In the genomic region with DNA sequence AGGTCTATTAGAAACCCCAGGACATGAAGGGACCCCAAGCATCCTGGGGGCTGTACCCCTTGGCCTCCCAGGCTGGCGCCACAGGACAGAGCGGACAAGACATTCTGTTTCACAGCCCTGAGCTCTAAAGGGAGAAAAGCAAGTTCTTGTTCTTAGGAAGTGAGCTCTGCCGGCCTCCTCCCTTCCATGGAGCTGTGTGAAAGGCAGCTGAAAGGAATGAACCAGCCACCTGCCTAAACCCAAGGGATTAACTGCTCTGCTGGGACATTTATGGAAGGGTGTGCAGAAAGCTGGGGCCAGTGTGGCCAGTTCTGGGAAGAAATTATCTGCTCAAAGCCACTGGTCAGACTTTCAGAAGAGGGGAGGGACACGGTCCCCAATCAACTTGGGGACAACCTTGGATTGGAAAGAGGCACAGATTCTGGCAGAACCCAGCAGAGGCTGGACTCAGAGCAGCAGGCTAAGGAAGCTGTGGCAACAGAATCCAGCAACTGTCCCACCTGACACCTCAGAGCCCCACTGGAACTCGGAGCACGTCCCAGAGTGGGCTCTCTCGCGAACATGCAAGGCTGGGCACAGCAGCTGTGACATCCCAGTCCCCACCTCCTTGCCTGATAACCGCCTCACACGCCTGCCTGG, we compare ENCODE assay signal across 8 cellular contexts. TPM values are rescaled to one million over a fixed set of nuclear protein-coding genes. Genes with fewer than 3 reads are reported as not detected.
DNase-seq lines count a peak whose midpoint lies in the region; ATAC-seq, FAIRE-seq and TF ChIP-seq lines count a peak whose summit lies in the region.

No MANE protein-coding gene starts in this region.

- peak overlapping the region; percentile 84 for H3K9ac ChIP-seq in GM12878 (ENCODE audit: control insufficient read depth, insufficient read depth, low read length)

- TF ChIP-seq CTCF in CD14-positive monocyte (IDR thresholded peaks at IDR 0.05) (no peak), GM12878 (IDR thresholded peaks at IDR 0.05 in 2 of 3, conservative IDR thresholded peaks at IDR 0.05 in 1 of 3; ENCODE audit: control insufficient read depth in 2 of 3, extremely low read depth in 1 of 3, insufficient read depth in 1 of 3, low read depth in 3 of 3, low read length in 3 of 3) (no peak), lower leg skin (IDR thresholded peaks at IDR 0.05) (no peak), tibial nerve (IDR thresholded peaks at IDR 0.05) (no peak)

- H3K36me3 ChIP-seq in GM12878 (ENCODE audit: control insufficient read depth in 2 of 2, insufficient read depth in 2 of 2, low read length in 1 of 2) (peaks cover 2 to 10% of the 10 kb centered on the region in 2 experiments; a peak in 3 of 4 replicates), tibial nerve (peaks cover 0 to 44% (median 24%) of the 10 kb centered on the region in 3 donors)

- H3K4me1 ChIP-seq in GM12878 (ENCODE audit: control insufficient read depth, insufficient read depth, low read length) (peaks cover 13% of the 10 kb centered on the region), tibial nerve (peaks cover 0 to 73% (median 66%) of the 10 kb centered on the region in 4 donors)

- peak overlapping the region; percentile 100 for H3K4me2 ChIP-seq in GM12878 (ENCODE audit: control insufficient read depth, insufficient read depth)

- H3K36me3 Mint-ChIP-seq in CD14-positive monocyte: peaks cover 26 to 41% of the 10 kb centered on the region in 2 donors

- intact Hi-C loops in CD14-positive monocyte (cut with micrococcal nuclease) (loop anchor here in 1 of 2 donors (2.0 to 10.0 kb wide), 2 partner anchors 20 to 184 kb away; a partner anchor contains a TSS), GM12878 (cut with micrococcal nuclease; ENCODE audit: unreplicated experiment) (no loop called here), lower leg skin (cut with DNase I; ENCODE audit: low total_unique reads) (no loop called here)

- H3K27me3 ChIP-seq in GM12878 (replicated peaks in 1 of 2; ENCODE audit: control insufficient read depth in 2 of 2, insufficient read depth in 2 of 2, low read length in 1 of 2) (no peaks in the 10 kb centered on the region), tibial nerve (no peaks in the 10 kb centered on the region)

- TSS peak; percentile 54 for BruUV-seq in GM12878 (replicated peaks; lab: Mats Ljungman, UMichigan)

- no peak for FAIRE-seq in GM12878 (lab: Jason Lieb, UNC)

- in situ Hi-C loops in GM12878 (cut with MboI): no loop called here

- H3K9me3 ChIP-seq in GM12878 (replicated peaks; ENCODE audit: control insufficient read depth, insufficient read depth, low read length) (no peaks in the 10 kb centered on the region), tibial nerve (no peaks in the 10 kb centered on the region)

- H3K79me2 ChIP-seq in GM12878 (ENCODE audit: control insufficient read depth, insufficient read depth, low read length): peaks cover 36% of the 10 kb centered on the region

- TF ChIP-seq POLR2A in GM12878 (IDR thresholded peaks at IDR 0.05; ENCODE audit: low read depth, low read length) (no peak), lower leg skin (IDR thresholded peaks at IDR 0.05) (no peak), tibial nerve (IDR thresholded peaks at IDR 0.05) (no peak)

- H4K20me1 ChIP-seq in GM12878 (ENCODE audit: control insufficient read depth, insufficient read depth): no peaks in the 10 kb centered on the region

- RAD21 ChIA-PET in GM12878 (lab: Charles Lee; ENCODE audit: unreplicated experiment): interaction anchor here (0.8 to 3.9 kb wide), 4 partner anchors 20 to 46 kb away, joined by 3 to 38 read pairs (median 3); a partner anchor contains a TSS

- H3K27me3 Mint-ChIP-seq in CD14-positive monocyte (ENCODE audit: low read depth in 3 of 3): no peaks in the 10 kb centered on the region

- peaks cover 0 to 2% (median 0%) of the 10 kb centered on the region in 7 donors for H3K9me3 Mint-ChIP-seq in CD14-positive monocyte

- H3K27ac ChIP-seq in GM12878 (ENCODE audit: control insufficient read depth, insufficient read depth): peak overlapping the region; percentile 73
- H3K27ac ChIP-seq in tibial nerve: peak overlapping the region; percentile 95 to 100 (median 98)

- H3K4me3 Mint-ChIP-seq in CD14-positive monocyte: peak overlapping the region; percentile 89 to 95

- DNase-seq in CD14-positive monocyte (ENCODE audit: low spot score) (no peak), GM12878 (ENCODE audit: low read depth, low spot score) (no peak), lower leg skin (ENCODE audit: low spot score in 2 of 2) (no peak), tibial nerve (ENCODE audit: low spot score in 2 of 2) (no peak), SW 1271 (lab: John Stamatoyannopoulos, UW) (no peak), UCSD-AML1 (lab: John Stamatoyannopoulos, UW; ENCODE audit: unreplicated experiment) (no peak), SW480 (ENCODE audit: low spot score) (no peak)

- 20% methylated on average over 10 of the region's 10 CpGs for whole genome bisulfite sequencing in GM12878 (ENCODE audit: insufficient coverage, insufficient replicate concordance, low lambda C conversion rate, missing lambda C conversion rate)
- 7 to 8% methylated on average over 10 of the region's 10 CpGs for WGBS in lower leg skin, 2 donors
- 10 to 24% methylated on average over 8 to 10 of the region's 10 CpGs for WGBS in tibial nerve, 2 donors

- H3K27ac Mint-ChIP-seq in CD14-positive monocyte: peak overlapping the region; percentile 92 to 98 (median 96)

- TF ChIP-seq RAD21 in GM12878 (IDR thresholded peaks at IDR 0.05; ENCODE audit: insufficient read depth, low read depth, low read length): no peak

- CTCF ChIA-PET in GM12878 (lab: Yijun Ruan, JAX): interaction anchor here (0.8 to 5.4 kb wide), 5 partner anchors 12 to 110 kb away, joined by 3 to 39 read pairs (median 4); a partner anchor contains a TSS

- TF ChIP-seq EP300 in GM12878 (IDR thresholded peaks at IDR 0.05; ENCODE audit: borderline replicate concordance in 1 of 2, control insufficient read depth in 1 of 2, low read depth in 2 of 2, low read length in 2 of 2): no peak
- no peak for TF ChIP-seq EP300 in tibial nerve (IDR thresholded peaks at IDR 0.05)

- SMC1A ChIA-PET in GM12878 (lab: Charles Lee; ENCODE audit: uncharacterized antibody, unreplicated experiment): interaction anchor here (0.7 to 2.1 kb wide), 9 partner anchors 9 to 48 kb away, joined by 3 to 16 read pairs (median 3); a partner anchor contains a TSS

- ATAC-seq in HG03432 (IDR thresholded peaks at IDR 0.05; ENCODE audit: unreplicated experiment) (peak; percentile 2), GM12878 (peak; percentile 10)

- H3K4me1 Mint-ChIP-seq in CD14-positive monocyte: peaks cover 43% of the 10 kb centered on the region

- H3K4me3 ChIP-seq in GM12878 (peak overlapping the region; percentile 94), lower leg skin (ENCODE audit: low read depth, poor library complexity, severe bottlenecking) (peak overlapping the region; percentile 97), tibial nerve (peak overlapping the region; percentile 83 to 97 (median 95))

- POLR2A ChIA-PET in GM12878 (lab: Charles Lee): interaction anchor here (0.9 to 4.0 kb wide), 5 partner anchors 12 to 47 kb away, joined by 3 to 22 read pairs (median 3); a partner anchor contains a TSS

- H2AFZ ChIP-seq in GM12878 (ENCODE audit: control insufficient read depth, low read depth, low read length): peak overlapping the region; percentile 70

RNA-seq across cellular contexts. Expression of a gene that starts 2.1 kb away (rescaled TPM):
- polyA plus RNA-seq in CD14-positive monocyte (1 to 10 TPM; 5.9 to 7.3 TPM), GM12878 (2011; rRNA removed) (1.9 and 2.5 TPM in 2 replicates), GM12878 (2014; fragmentation: Illumina TruSeq; extraction: Trizol) (1.5 and 4.2 TPM in 2 replicates), GM12878 (2014; fragmentation: Nextera tagmentation; extraction: Ambion mirVana) (1 to 10 TPM in 1 of 2 experiments, under 1 TPM in 1; 0.76 to 1.2 TPM), GM12878 (2014; rRNA removed) (6.3 and 7.3 TPM in 2 replicates), GM12878 (2016; fragmentation: Nextera tagmentation; extraction: Ambion mirVana) (1 to 10 TPM; 7.7 to 9.2 TPM)
- total RNA-seq in GM12878 (2013; cell fraction: nucleolus; rRNA removed): 16.3 and 18.5 TPM in 2 replicates
- total RNA-seq in GM12878 (2014; rRNA removed) (7.9 and 10.1 TPM in 2 replicates), GM12878 (2014; rRNA removed; fragmentation: Illumina TruSeq; extraction: Trizol) (3.5 and 3.9 TPM in 2 replicates), GM12878 (2021) (11.0 and 12.2 TPM in 2 replicates), lower leg skin (100 to 1,000 TPM in 3 of 4 donors, 10 to 100 TPM in 1; 89.6 to 147 (median 130) TPM), tibial nerve (10 to 100 TPM; 59.4 to 79.2 (median 72.5) TPM)
- 4.6 TPM for polyA plus RNA-seq in GM12878 (2011; ENCODE audit: low read depth)
- 4.4 and 4.5 TPM in 2 replicates for polyA plus RNA-seq in GM12878 (2011; cell fraction: cytosol; rRNA removed)
- 9.7 and 11.7 TPM in 2 replicates for polyA plus RNA-seq in GM12878 (2011; cell fraction: nucleus; rRNA removed)
- 10.8 and 15.1 TPM in 2 replicates for polyA plus RNA-seq in GM12878 (2012)
- 6.1 and 12.7 TPM in 2 replicates for polyA minus RNA-seq in GM12878 (2011; rRNA and poly(A)+ RNA removed)
- polyA minus RNA-seq in GM12878 (2011; cell fraction: cytosol; rRNA and poly(A)+ RNA removed): 5.2 and 9.1 TPM in 2 replicates
- polyA minus RNA-seq in GM12878 (2011; cell fraction: nucleus; rRNA and poly(A)+ RNA removed): 5.9 and 8.9 TPM in 2 replicates

RNA-seq across cellular contexts. Expression of a gene that starts 13.0 kb away (rescaled TPM):
- 1 to 10 TPM; 1.0 to 1.7 TPM for polyA plus RNA-seq in CD14-positive monocyte
- total RNA-seq in GM12878 (2013; cell fraction: nucleolus; rRNA removed): 8.1 and 8.4 TPM in 2 replicates
- total RNA-seq in GM12878 (2014; rRNA removed): 5.1 and 5.7 TPM in 2 replicates
- total RNA-seq in GM12878 (2014; rRNA removed; fragmentation: Illumina TruSeq; extraction: Trizol): 4.4 and 4.6 TPM in 2 replicates
- 15.4 and 15.6 TPM in 2 replicates for total RNA-seq in GM12878 (2021)
- 9.0 TPM for polyA plus RNA-seq in GM12878 (2011; ENCODE audit: low read depth)
- 4.9 and 5.1 TPM in 2 replicates for polyA plus RNA-seq in GM12878 (2011; rRNA removed)
- 4.1 and 5.2 TPM in 2 replicates for polyA plus RNA-seq in GM12878 (2011; cell fraction: cytosol; rRNA removed)
- 13.9 and 15.6 TPM in 2 replicates for polyA plus RNA-seq in GM12878 (2011; cell fraction: nucleus; rRNA removed)
- polyA plus RNA-seq in GM12878 (2012): 14.2 and 16.0 TPM in 2 replicates
- polyA plus RNA-seq in GM12878 (2014; fragmentation: Illumina TruSeq; extraction: Trizol): 6.1 and 8.2 TPM in 2 replicates
- polyA plus RNA-seq in GM12878 (2014; fragmentation: Nextera tagmentation; extraction: Ambion mirVana): 1 to 10 TPM in 1 of 2 experiments, under 1 TPM in 1; 0.87 to 1.9 TPM
- polyA plus RNA-seq in GM12878 (2014; rRNA removed): 6.4 and 8.2 TPM in 2 replicates
- polyA plus RNA-seq in GM12878 (2016; fragmentation: Nextera tagmentation; extraction: Ambion mirVana): 1 to 10 TPM; 4.8 to 5.2 TPM
- polyA minus RNA-seq in GM12878 (2011; rRNA and poly(A)+ RNA removed): 4.2 and 6.0 TPM in 2 replicates
- polyA minus RNA-seq in GM12878 (2011; cell fraction: cytosol; rRNA and poly(A)+ RNA removed): 3.0 and 3.1 TPM in 2 replicates
- 1.7 and 3.3 TPM in 2 replicates for polyA minus RNA-seq in GM12878 (2011; cell fraction: nucleus; rRNA and poly(A)+ RNA removed)
- 10 to 100 TPM; 18.4 to 26.7 (median 21.1) TPM for total RNA-seq in lower leg skin
- 10 to 100 TPM; 12.9 to 17.7 (median 15.7) TPM for total RNA-seq in tibial nerve

RNA-seq across cellular contexts. Expression of a gene that starts 20.7 kb away (rescaled TPM):
- polyA plus RNA-seq in CD14-positive monocyte: 10 to 100 TPM; 13.2 to 23.0 TPM
- 40.4 and 45.4 TPM in 2 replicates for total RNA-seq in GM12878 (2013; cell fraction: nucleolus; rRNA removed)
- 13.6 and 16.3 TPM in 2 replicates for total RNA-seq in GM12878 (2014; rRNA removed)
- total RNA-seq in GM12878 (2014; rRNA removed; fragmentation: Illumina TruSeq; extraction: Trizol): 14.5 and 18.8 TPM in 2 replicates
- total RNA-seq in GM12878 (2021): 23.6 and 27.8 TPM in 2 replicates
- 8.7 TPM for polyA plus RNA-seq in GM12878 (2011; ENCODE audit: low read depth)
- 10.8 and 17.2 TPM in 2 replicates for polyA plus RNA-seq in GM12878 (2011; rRNA removed)
- polyA plus RNA-seq in GM12878 (2011; cell fraction: cytosol; rRNA removed): 19.4 and 33.6 TPM in 2 replicates
- 68.9 and 75.7 TPM in 2 replicates for polyA plus RNA-seq in GM12878 (2011; cell fraction: nucleus; rRNA removed)
- polyA plus RNA-seq in GM12878 (2012): 21.0 and 24.5 TPM in 2 replicates
- polyA plus RNA-seq in GM12878 (2014; fragmentation: Illumina TruSeq; extraction: Trizol): 7.6 and 9.9 TPM in 2 replicates
- 1 to 10 TPM in 1 of 2 experiments, under 1 TPM in 1; 1.00 to 3.3 TPM for polyA plus RNA-seq in GM12878 (2014; fragmentation: Nextera tagmentation; extraction: Ambion mirVana)
- 25.3 and 26.3 TPM in 2 replicates for polyA plus RNA-seq in GM12878 (2014; rRNA removed)
- polyA plus RNA-seq in GM12878 (2016; fragmentation: Nextera tagmentation; extraction: Ambion mirVana): 10 to 100 TPM; 16.3 to 18.7 TPM
- 11.6 and 23.8 TPM in 2 replicates for polyA minus RNA-seq in GM12878 (2011; rRNA and poly(A)+ RNA removed)
- 8.4 and 10.8 TPM in 2 replicates for polyA minus RNA-seq in GM12878 (2011; cell fraction: cytosol; rRNA and poly(A)+ RNA removed)
- polyA minus RNA-seq in GM12878 (2011; cell fraction: nucleus; rRNA and poly(A)+ RNA removed): 20.1 and 31.1 TPM in 2 replicates
- 10 to 100 TPM; 31.6 to 40.4 (median 34.8) TPM for total RNA-seq in lower leg skin
- total RNA-seq in tibial nerve: 10 to 100 TPM; 27.5 to 41.1 (median 33.6) TPM

RNA-seq across cellular contexts. Expression of a gene that starts 24.1 kb away (rescaled TPM):
- polyA plus RNA-seq in CD14-positive monocyte: 10 to 100 TPM; 10.3 to 12.8 TPM
- total RNA-seq in GM12878 (2013; cell fraction: nucleolus; rRNA removed): 27.0 and 29.5 TPM in 2 replicates
- 19.5 and 21.5 TPM in 2 replicates for total RNA-seq in GM12878 (2014; rRNA removed)
- 9.7 TPM in 2 replicates for total RNA-seq in GM12878 (2014; rRNA removed; fragmentation: Illumina TruSeq; extraction: Trizol)
- total RNA-seq in GM12878 (2021): 12.0 TPM in 2 replicates
- polyA plus RNA-seq in GM12878 (2011; ENCODE audit: low read depth): 5.1 TPM
- polyA plus RNA-seq in GM12878 (2011; rRNA removed): 6.6 and 11.8 TPM in 2 replicates
- polyA plus RNA-seq in GM12878 (2011; cell fraction: cytosol; rRNA removed): 14.6 and 21.4 TPM in 2 replicates
- 30.1 and 32.8 TPM in 2 replicates for polyA plus RNA-seq in GM12878 (2011; cell fraction: nucleus; rRNA removed)
- polyA plus RNA-seq in GM12878 (2012): 10.8 and 16.6 TPM in 2 replicates
- polyA plus RNA-seq in GM12878 (2014; fragmentation: Illumina TruSeq; extraction: Trizol): 0.54 and 8.3 TPM in 2 replicates
- polyA plus RNA-seq in GM12878 (2014; fragmentation: Nextera tagmentation; extraction: Ambion mirVana): 1 to 10 TPM; 1.5 to 2.8 TPM
- polyA plus RNA-seq in GM12878 (2014; rRNA removed): 16.3 and 16.5 TPM in 2 replicates
- polyA plus RNA-seq in GM12878 (2016; fragmentation: Nextera tagmentation; extraction: Ambion mirVana): 10 to 100 TPM; 16.8 to 17.3 TPM
- polyA minus RNA-seq in GM12878 (2011; rRNA and poly(A)+ RNA removed): 10.4 and 27.9 TPM in 2 replicates
- 6.7 and 8.2 TPM in 2 replicates for polyA minus RNA-seq in GM12878 (2011; cell fraction: cytosol; rRNA and poly(A)+ RNA removed)
- 14.0 and 26.0 TPM in 2 replicates for polyA minus RNA-seq in GM12878 (2011; cell fraction: nucleus; rRNA and poly(A)+ RNA removed)
- total RNA-seq in lower leg skin: 10 to 100 TPM; 20.1 to 26.9 (median 23.4) TPM
- total RNA-seq in tibial nerve: 10 to 100 TPM; 35.0 to 39.8 (median 37.1) TPM

RNA-seq across cellular contexts. Expression of a gene that starts 45.4 kb away (rescaled TPM):
- polyA plus RNA-seq in CD14-positive monocyte (not detected), GM12878 (2011; rRNA removed) (not detected in 2 replicates), GM12878 (2014; fragmentation: Illumina TruSeq; extraction: Trizol) (0.03 TPM in 1 of 2 replicates, not detected in the other), GM12878 (2014; fragmentation: Nextera tagmentation; extraction: Ambion mirVana) (under 1 TPM in 1 of 2 experiments, not detected in 1; 0.04 TPM), GM12878 (2014; rRNA removed) (0.06 and 0.10 TPM in 2 replicates), GM12878 (2016; fragmentation: Nextera tagmentation; extraction: Ambion mirVana) (not detected)
- total RNA-seq in GM12878 (2013; cell fraction: nucleolus; rRNA removed): not detected in 2 replicates
- total RNA-seq in GM12878 (2014; rRNA removed) (not detected in 2 replicates), GM12878 (2014; rRNA removed; fragmentation: Illumina TruSeq; extraction: Trizol) (not detected in 2 replicates), GM12878 (2021) (0.11 TPM in 1 of 2 replicates, not detected in the other), lower leg skin (under 1 TPM in 2 of 4 donors, not detected in 2; 0.27 to 0.39 TPM), tibial nerve (under 1 TPM in 2 of 4 donors, not detected in 2; 0.22 to 0.78 TPM)
- not detected for polyA plus RNA-seq in GM12878 (2011; ENCODE audit: low read depth)
- 0.03 TPM in 1 of 2 replicates, not detected in the other for polyA plus RNA-seq in GM12878 (2011; cell fraction: cytosol; rRNA removed)
- polyA plus RNA-seq in GM12878 (2011; cell fraction: nucleus; rRNA removed): 0.04 TPM in 1 of 2 replicates, not detected in the other
- 0.14 and 0.38 TPM in 2 replicates for polyA plus RNA-seq in GM12878 (2012)
- not detected in 2 replicates for polyA minus RNA-seq in GM12878 (2011; rRNA and poly(A)+ RNA removed)
- not detected in 2 replicates for polyA minus RNA-seq in GM12878 (2011; cell fraction: cytosol; rRNA and poly(A)+ RNA removed)
- not detected in 2 replicates for polyA minus RNA-seq in GM12878 (2011; cell fraction: nucleus; rRNA and poly(A)+ RNA removed)
